ENCODE assay signal across 16 cellular contexts in the genomic region with DNA sequence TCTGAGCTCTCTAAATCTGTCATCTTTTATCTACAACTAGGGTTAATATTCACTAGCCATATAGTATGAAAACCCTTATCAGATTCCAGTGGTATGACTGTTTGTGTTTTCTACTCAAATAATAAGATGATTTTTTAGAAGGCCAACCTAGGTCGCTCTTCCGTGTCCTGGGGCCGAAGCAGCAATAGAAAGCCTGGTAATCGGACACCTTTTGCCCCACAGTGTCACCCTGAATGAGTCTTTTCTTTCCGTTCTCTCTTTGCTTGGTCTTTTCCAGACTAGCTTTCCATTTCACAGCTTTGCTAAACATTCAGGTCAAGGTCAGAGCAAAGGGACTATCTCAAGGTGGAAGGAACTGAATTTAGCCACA.
A peak's percentile ranks its signal among the peaks of the same experiment; 100 is the strongest.
DNase-seq lines count a peak whose midpoint lies in the region; ATAC-seq and TF ChIP-seq lines count a peak whose summit lies in the region.
"Had no signal": no experiment of that assay in that cellular context is flagged by ENCODE, and none has a peak within 500 bp of the region (broad histone marks: within the 10 kb centered on the region; RNA-seq: fewer than 3 reads in every experiment).

No MANE protein-coding gene starts in this region.

- no peak overlapping the region for H3K4me3 ChIP-seq in thyroid gland (replicated peaks in 1 of 3)
- H3K4me3 ChIP-seq in psoas muscle, result no peak overlapping the region
- H3K4me3 ChIP-seq in neural progenitor cell, result no peak overlapping the region

- no peak for DNase-seq in activated naive CD4-positive, alpha-beta T cell treated with anti-CD3 and anti-CD28 coated beads, Interleukin-2, amount 10 ng/mL, durations not matched to agents 7 days and 5 days
- DNase-seq in activated naive CD4-positive, alpha-beta T cell treated with anti-CD3 and anti-CD28 coated beads, Interleukin-2, amount 50 U/mL, for 72 hours (ENCODE audit: low spot score in 2 of 2), result no peak
- DNase-seq in amniotic epithelial cell (ENCODE audit: low read depth), result peak; percentile 53
- DNase-seq in kidney tubule cell (ENCODE audit: low spot score), result peak; percentile 67
- peak in 1 of 2 donors; percentile 35 for DNase-seq in thyroid gland
- DNase-seq in psoas muscle, result no peak
- no peak for DNase-seq in neural progenitor cell (ENCODE audit: low spot score)
- no peak for DNase-seq in T-helper 2 cell
- DNase-seq: 8988T, activated gamma-delta T cell treated with Interleukin-2 at 50 U/mL for 16 hours, aorta, DMS 273 treated with DMSO at 0.1 percent for 48 hours, NCI-H1436, NCI-H2171 treated with DMSO at 0.1 percent for 48 hours, NCI-H748 treated with DMSO at 0.1 percent for 48 hours had no signal

- intact Hi-C loops in thyroid gland (cut with DNase I), result loop anchor here (10.0 kb wide), 1 partner anchor 338 kb away; a partner anchor contains a TSS
- intact Hi-C loops in psoas muscle (cut with DNase I), result no loop called here

- peaks cover 46% of the 10 kb centered on the region for H3K4me1 Mint-ChIP-seq in activated naive CD4-positive, alpha-beta T cell treated with anti-CD3 and anti-CD28 coated beads, Interleukin-2, amount 10 ng/mL, durations not matched to agents 7 days and 5 days
- peaks cover 37% of the 10 kb centered on the region for H3K4me1 Mint-ChIP-seq in neural progenitor cell

- no peak overlapping the region for H3K4me2 ChIP-seq in neural progenitor cell

- H3K27ac Mint-ChIP-seq in activated naive CD4-positive, alpha-beta T cell treated with anti-CD3 and anti-CD28 coated beads, Interleukin-2, amount 10 ng/mL, durations not matched to agents 7 days and 5 days, result peak overlapping the region; percentile 1
- H3K27ac Mint-ChIP-seq in activated naive CD4-positive, alpha-beta T cell treated with anti-CD3 and anti-CD28 coated beads, Interleukin-2, amount 50 U/mL, for 72 hours, result no peak overlapping the region
- H3K27ac Mint-ChIP-seq in neural progenitor cell, result no peak overlapping the region

- H3K4me1 ChIP-seq in thyroid gland (peaks cover 24 to 34% of the 10 kb centered on the region in 2 donors), psoas muscle (no peaks in the 10 kb centered on the region), neural progenitor cell (peaks cover 15% of the 10 kb centered on the region)

- no peaks in the 10 kb centered on the region for H4K20me1 ChIP-seq in neural progenitor cell (ENCODE audit: low read depth)

- H3K9me3 Mint-ChIP-seq in activated naive CD4-positive, alpha-beta T cell treated with anti-CD3 and anti-CD28 coated beads, Interleukin-2, amount 10 ng/mL, durations not matched to agents 7 days and 5 days, result no peaks in the 10 kb centered on the region
- no peaks in the 10 kb centered on the region for H3K9me3 Mint-ChIP-seq in activated naive CD4-positive, alpha-beta T cell treated with anti-CD3 and anti-CD28 coated beads, Interleukin-2, amount 50 U/mL, for 72 hours
- no peaks in the 10 kb centered on the region for H3K9me3 Mint-ChIP-seq in neural progenitor cell

- no peaks in the 10 kb centered on the region for H3K79me2 ChIP-seq in neural progenitor cell (ENCODE audit: low read depth)

- no peak overlapping the region for H3K9ac ChIP-seq in neural progenitor cell

- H3K36me3 Mint-ChIP-seq in activated naive CD4-positive, alpha-beta T cell treated with anti-CD3 and anti-CD28 coated beads, Interleukin-2, amount 10 ng/mL, durations not matched to agents 7 days and 5 days, result peaks cover 2% of the 10 kb centered on the region
- no peaks in the 10 kb centered on the region for H3K36me3 Mint-ChIP-seq in activated naive CD4-positive, alpha-beta T cell treated with anti-CD3 and anti-CD28 coated beads, Interleukin-2, amount 50 U/mL, for 72 hours
- H3K36me3 Mint-ChIP-seq in neural progenitor cell, result no peaks in the 10 kb centered on the region

- H3K27ac ChIP-seq in thyroid gland (peak overlapping the region; percentile 36 to 77 (median 76)), psoas muscle (no peak overlapping the region), neural progenitor cell (no peak overlapping the region)
- H3K27ac ChIP-seq: neutrophil had no signal

- TF ChIP-seq POLR2A in thyroid gland (IDR thresholded peaks at IDR 0.05), result peak in 1 of 2 donors; percentile 17

- no peaks in the 10 kb centered on the region for H3K27me3 Mint-ChIP-seq in activated naive CD4-positive, alpha-beta T cell treated with anti-CD3 and anti-CD28 coated beads, Interleukin-2, amount 10 ng/mL, durations not matched to agents 7 days and 5 days
- H3K27me3 Mint-ChIP-seq in neural progenitor cell (ENCODE audit: insufficient read depth, low read depth), result peaks cover 2% of the 10 kb centered on the region

- H3K36me3 ChIP-seq in thyroid gland (no peaks in the 10 kb centered on the region), psoas muscle (ENCODE audit: insufficient read depth in 1 of 2, low read depth in 1 of 2) (no peaks in the 10 kb centered on the region), neural progenitor cell (no peaks in the 10 kb centered on the region)
- H3K36me3 ChIP-seq: neutrophil had no signal

- no peak for TF ChIP-seq CTCF in thyroid gland (IDR thresholded peaks at IDR 0.05)
- no peak for TF ChIP-seq CTCF in psoas muscle (IDR thresholded peaks at IDR 0.05)
- TF ChIP-seq CTCF in neural progenitor cell (IDR thresholded peaks at IDR 0.05), result no peak

- ATAC-seq in activated naive CD4-positive, alpha-beta T cell treated with anti-CD3 and anti-CD28 coated beads, Interleukin-2, amount 50 U/mL, for 72 hours, result no peak
- ATAC-seq in psoas muscle, result no peak

- no peak overlapping the region for H3K4me3 Mint-ChIP-seq in activated naive CD4-positive, alpha-beta T cell treated with anti-CD3 and anti-CD28 coated beads, Interleukin-2, amount 10 ng/mL, durations not matched to agents 7 days and 5 days
- H3K4me3 Mint-ChIP-seq in neural progenitor cell, result no peak overlapping the region

- 42 to 57% methylated on average over 5 of the region's 5 CpGs for whole genome bisulfite sequencing in thyroid gland, 2 donors
- 79 to 84% (median 82%) methylated on average over 5 of the region's 5 CpGs for WGBS in psoas muscle, 3 donors

- H3K9me3 ChIP-seq in thyroid gland (no peaks in the 10 kb centered on the region), psoas muscle (no peaks in the 10 kb centered on the region), neural progenitor cell (ENCODE audit: low read depth) (no peaks in the 10 kb centered on the region)
- H3K9me3 ChIP-seq: neutrophil had no signal

- no peak overlapping the region for H2AFZ ChIP-seq in neural progenitor cell (replicated peaks)

- CTCF ChIA-PET in activated naive CD4-positive, alpha-beta T cell treated with anti-CD3 and anti-CD28 coated beads, Interleukin-2, amount 10 ng/mL, durations not matched to agents 7 days and 5 days (lab: Charles Lee), result no interaction called here

- H3K27me3 ChIP-seq in thyroid gland, result no peaks in the 10 kb centered on the region
- H3K27me3 ChIP-seq in psoas muscle (ENCODE audit: insufficient read depth in 3 of 3, low read length in 2 of 3), result peaks cover 0 to 25% (median 3%) of the 10 kb centered on the region in 3 donors
- peaks cover 29% of the 10 kb centered on the region for H3K27me3 ChIP-seq in neural progenitor cell

- peaks cover 4% of the 10 kb centered on the region for H3F3A ChIP-seq in neural progenitor cell (ENCODE audit: low read depth)

Comparison
In these comparisons a context has a peak if more than half of its experiments do, and no peak if none do; other contexts are left out.
1. DNase-seq: peak in amniotic epithelial cell (single experiment) and kidney tubule cell (single experiment); none in activated naive CD4-positive, alpha-beta T cell treated with anti-CD3 and anti-CD28 coated beads, Interleukin-2, amount 10 ng/mL, durations not matched to agents 7 days and 5 days (single experiment), activated naive CD4-positive, alpha-beta T cell treated with anti-CD3 and anti-CD28 coated beads, Interleukin-2, amount 50 U/mL, for 72 hours (0 of 2), psoas muscle (0 of 2), neural progenitor cell (single experiment) and T-helper 2 cell (0 of 5).
2. H3K27ac ChIP-seq: peak in thyroid gland (3 of 3); none in psoas muscle (single experiment) and neural progenitor cell (single experiment).